2 cellular contexts compared by ENCODE assay signal in genomic region chr1:201999625-202000238, GRCh38.
TF ChIP-seq lines count a peak whose summit lies in the region.

No MANE protein-coding gene starts in this region.

TF ChIP-seq in IMR-90, 13 proteins besides CTCF, POLR2A, EP300 and RAD21:
- no peak for TF ChIP-seq ELK1 (IDR thresholded peaks at IDR 0.05; ENCODE audit: borderline replicate concordance, low read depth, low read length)
- peak; percentile 72 for TF ChIP-seq SMC3 (IDR thresholded peaks at IDR 0.05; ENCODE audit: low read depth, low read length)
- TF ChIP-seq CEBPB (IDR thresholded peaks at IDR 0.05; ENCODE audit: low read depth, low read length), result no peak
- TF ChIP-seq FOS (IDR thresholded peaks at IDR 0.05; ENCODE audit: low read depth, low read length), result no peak
TF ChIP-seq in IMR-90: peak in this region for 1.

TF ChIP-seq in GM12878, 131 proteins besides CTCF, POLR2A, EP300 and RAD21:
- no peak for TF ChIP-seq ZBED1 (IDR thresholded peaks at IDR 0.05; ENCODE audit: borderline replicate concordance)
- peak; percentile 74 for TF ChIP-seq SMC3 (IDR thresholded peaks at IDR 0.05; ENCODE audit: borderline replicate concordance, low read length)
